In genomic region chr9:36991516-36992134, GRCh38 we compare ENCODE assay signal across 8 cellular contexts. TPM values are rescaled to one million over a fixed set of nuclear protein-coding genes. Genes with fewer than 3 reads are reported as not detected.
DNase-seq lines count a peak whose midpoint lies in the region; ATAC-seq and TF ChIP-seq lines count a peak whose summit lies in the region.

No MANE protein-coding gene starts in this region.

- CTCF ChIA-PET in AG04449 (lab: Yijun Ruan, JAX): interaction anchor here (0.7 kb wide), 1 partner anchor 118 kb away, joined by 6 read pairs; no protein-coding TSS in a partner anchor

- no peak for DNase-seq in AG04449 (ENCODE audit: low read depth, low spot score)
- peak; percentile 19 to 58 for DNase-seq in SJCRH30
- DNase-seq in fibroblast of mammary gland (ENCODE audit: low read depth): peak; percentile 31
- peak; percentile 16 for DNase-seq in stimulated activated CD8-positive, alpha-beta memory T cell treated with anti-CD3 and anti-CD28 coated beads, Interleukin-7, amount 100 ng/mL, for 24 hours (ENCODE audit: low read depth)
- no peak for DNase-seq in AG20443 (ENCODE audit: low spot score)
- DNase-seq in mucosa of gallbladder (ENCODE audit: low spot score): no peak

- H3K27me3 ChIP-seq in SJCRH30: no peaks in the 10 kb centered on the region

- TF ChIP-seq CTCF in AG04449 (IDR thresholded peaks at IDR 0.05; ENCODE audit: insufficient read depth, low read length, missing control alignments) (peak; percentile 45), GM12873 (IDR thresholded peaks at IDR 0.05; ENCODE audit: insufficient read depth, low read depth, low read length, missing control alignments) (peak; percentile 87), fibroblast of mammary gland (conservative IDR thresholded peaks at IDR 0.05; ENCODE audit: control insufficient read depth, insufficient read depth, low read depth, low read length) (peak; percentile 66)

- no peak for ATAC-seq in GM19395 (IDR thresholded peaks at IDR 0.05; ENCODE audit: unreplicated experiment)

- peaks cover 5% of the 10 kb centered on the region for H3K9me3 ChIP-seq in SJCRH30 (replicated peaks)

- H3K4me3 ChIP-seq in AG04449 (ENCODE audit: low read depth, low read length): no peak overlapping the region
- no peak overlapping the region for H3K4me3 ChIP-seq in SJCRH30
- H3K4me3 ChIP-seq in fibroblast of mammary gland (ENCODE audit: control insufficient read depth, low read depth, low read length): no peak overlapping the region

- H3K36me3 ChIP-seq in SJCRH30: no peaks in the 10 kb centered on the region

- POLR2A ChIA-PET in AG04449 (lab: Yijun Ruan, JAX): no interaction called here

- H3K27ac ChIP-seq in SJCRH30: no peak overlapping the region

- H3K4me1 ChIP-seq in SJCRH30: peaks cover 3% of the 10 kb centered on the region

RNA-seq across cellular contexts. Expression of gene PAX5, which starts 42.4 kb away (rescaled TPM):
- 3.0 and 3.4 TPM in 2 replicates for total RNA-seq in SJCRH30 (2014; rRNA removed; shearing (Covaris generic))
- total RNA-seq in mucosa of gallbladder: 0.12 TPM

Comparison
In these comparisons a context has a peak if more than half of its experiments do, and no peak if none do; other contexts are left out.
1. DNase-seq: peak in SJCRH30 (2 of 2), fibroblast of mammary gland (single experiment) and stimulated activated CD8-positive, alpha-beta memory T cell treated with anti-CD3 and anti-CD28 coated beads, Interleukin-7, amount 100 ng/mL, for 24 hours (single experiment); none in AG04449 (single experiment), AG20443 (single experiment) and mucosa of gallbladder (single experiment).
2. Peak in every context shown above with its lines, with median percentiles within 50 percentile points of each other: CTCF ChIP-seq.